17 cellular contexts compared by ENCODE assay signal in the genomic region with DNA sequence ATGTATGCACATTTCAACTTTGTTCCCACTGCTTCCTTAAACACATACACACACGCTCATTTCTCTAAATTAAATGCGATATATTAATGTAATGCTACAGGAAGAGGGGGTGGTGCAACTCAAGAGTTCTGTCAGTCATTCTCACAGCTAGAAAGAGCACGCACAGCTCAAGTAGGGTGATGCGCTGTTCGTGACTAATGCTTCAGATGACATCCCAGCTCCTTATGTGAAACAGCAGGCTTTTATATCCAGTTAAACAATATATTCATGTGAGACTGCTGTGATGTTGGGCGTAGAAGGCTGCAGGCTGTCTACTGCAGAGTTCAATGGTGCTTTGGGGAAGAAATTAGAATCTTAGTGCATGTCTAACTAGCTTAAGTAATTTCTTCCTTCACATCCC.
A peak's percentile ranks its signal among the peaks of the same experiment; 100 is the strongest.
DNase-seq lines count a peak whose midpoint lies in the region; ATAC-seq and TF ChIP-seq lines count a peak whose summit lies in the region.
"Had no signal": no experiment of that assay in that cellular context is flagged by ENCODE, and none has a peak within 500 bp of the region (broad histone marks: within the 10 kb centered on the region; RNA-seq: fewer than 3 reads in every experiment).

No MANE protein-coding gene starts in this region.

- TF ChIP-seq CTCF in left ventricle myocardium inferior (IDR thresholded peaks at IDR 0.05; ENCODE audit: borderline replicate concordance): no peak
- TF ChIP-seq CTCF in osteoblast (IDR thresholded peaks at IDR 0.05; ENCODE audit: extremely low read depth, low read depth, low read length): no peak

- H3K9me3 ChIP-seq in left ventricle myocardium inferior (replicated peaks) (no peaks in the 10 kb centered on the region), osteoblast (ENCODE audit: low read depth, low read length) (peaks cover 3% of the 10 kb centered on the region)

- H3K4me3 ChIP-seq in left ventricle myocardium inferior (no peak overlapping the region), osteoblast (ENCODE audit: insufficient read depth, low read length) (no peak overlapping the region)

- intact Hi-C loops in left ventricle myocardium superior (cut with micrococcal nuclease) (no loop called here), left ventricle myocardium inferior (cut with micrococcal nuclease) (no loop called here)

- H2AFZ ChIP-seq in osteoblast (ENCODE audit: low read length): no peak overlapping the region

- no peaks in the 10 kb centered on the region for H3K79me2 ChIP-seq in osteoblast (ENCODE audit: insufficient read depth, low read length)

- peaks cover 30% of the 10 kb centered on the region for H3K4me1 ChIP-seq in left ventricle myocardium inferior
- H3K4me1 ChIP-seq in osteoblast (ENCODE audit: insufficient read depth, low read length): no peaks in the 10 kb centered on the region

- ATAC-seq in left ventricle myocardium superior: peak; percentile 23
- no peak for ATAC-seq in HG03025 (IDR thresholded peaks at IDR 0.05; ENCODE audit: low FRiP score, unreplicated experiment)
- ATAC-seq: Panc1 had no signal

- no peaks in the 10 kb centered on the region for H4K20me1 ChIP-seq in osteoblast (ENCODE audit: insufficient read depth, low read length)

- no peaks in the 10 kb centered on the region for H3K36me3 ChIP-seq in left ventricle myocardium inferior
- no peaks in the 10 kb centered on the region for H3K36me3 ChIP-seq in osteoblast (ENCODE audit: insufficient read depth, low read length)

- H3K27me3 ChIP-seq in left ventricle myocardium inferior (ENCODE audit: low read depth) (no peaks in the 10 kb centered on the region), osteoblast (ENCODE audit: insufficient read depth, low read length) (no peaks in the 10 kb centered on the region)

- H3K4me2 ChIP-seq in osteoblast (ENCODE audit: insufficient read depth, low read length): no peak overlapping the region

- peak; percentile 37 for DNase-seq in DMS53 (lab: John Stamatoyannopoulos, UW)
- DNase-seq in DMS53 treated with DMSO at 0.1 percent for 48 hours (lab: John Stamatoyannopoulos, UW; ENCODE audit: unreplicated experiment): no peak
- no peak for DNase-seq in left ventricle myocardium superior
- DNase-seq in left ventricle myocardium inferior: no peak
- DNase-seq in foreskin melanocyte: peak; percentile 98
- DNase-seq in osteoblast (ENCODE audit: insufficient read length, low spot score, missing footprints): no peak
- DNase-seq: 8988T; AML-193; CD8-positive, alpha-beta memory T cell; DMS79 treated with DMSO at 0.1 percent for 48 hours; H7; Karpas-422; NCI-H524 treated with DMSO at 0.1 percent for 48 hours; NCI-H82 had no signal

- H3K27ac ChIP-seq in left ventricle myocardium inferior (replicated peaks) (no peak overlapping the region), osteoblast (ENCODE audit: low read depth, low read length) (no peak overlapping the region)
- H3K27ac ChIP-seq: C4-2B had no signal

Comparison
In these comparisons a context has a peak if more than half of its experiments do, and no peak if none do; other contexts are left out.
1. DNase-seq: peak in DMS53 (single experiment) and foreskin melanocyte (single experiment); none in DMS53 treated with DMSO at 0.1 percent for 48 hours (single experiment), left ventricle myocardium superior (single experiment), left ventricle myocardium inferior (single experiment) and osteoblast (single experiment).